ENCODE assay signal across 9 cellular contexts in genomic region chr17:48909796-48910195, GRCh38. TPM values are rescaled to one million over a fixed set of nuclear protein-coding genes. Genes with fewer than 3 reads are reported as not detected.
DNase-seq lines count a peak whose midpoint lies in the region; ATAC-seq, FAIRE-seq and TF ChIP-seq lines count a peak whose summit lies in the region.
"Had no signal": no experiment of that assay in that cellular context is flagged by ENCODE, and none has a peak within 500 bp of the region (broad histone marks: within the 10 kb centered on the region; RNA-seq: fewer than 3 reads in every experiment).

No MANE protein-coding gene starts in this region.

- TF ChIP-seq POLR2A in lower leg skin (IDR thresholded peaks at IDR 0.05): no peak

- H3K4me1 ChIP-seq in keratinocyte (ENCODE audit: control insufficient read depth, extremely low read depth, insufficient read depth, low read length) (peaks cover 18% of the 10 kb centered on the region), thoracic aorta (ENCODE audit: control insufficient read depth in 1 of 2, low read depth in 2 of 2) (peaks cover 22 to 33% of the 10 kb centered on the region in 2 donors)

- peaks cover 55% of the 10 kb centered on the region for H3K79me2 ChIP-seq in keratinocyte (ENCODE audit: control insufficient read depth, insufficient read depth, low read length)

- ATAC-seq in thoracic aorta (ENCODE audit: insufficient number of reproducible peaks, low FRiP score, low read depth) (no peak), HG02623 (IDR thresholded peaks at IDR 0.05; ENCODE audit: unreplicated experiment) (no peak)

- peak overlapping the region; percentile 76 to 88 (median 78) for H3K4me3 ChIP-seq in keratinocyte (ENCODE audit: control insufficient read depth in 2 of 3, extremely low read depth in 1 of 3, insufficient read depth in 2 of 3, low read depth in 1 of 3, low read length in 3 of 3)
- peak overlapping the region; percentile 72 for H3K4me3 ChIP-seq in thoracic aorta
- no peak overlapping the region for H3K4me3 ChIP-seq in lower leg skin (ENCODE audit: low read depth, poor library complexity, severe bottlenecking)

- 50 to 58% methylated on average over 4 of the region's 4 CpGs for WGBS in lower leg skin, 2 donors

- no peaks in the 10 kb centered on the region for H4K20me1 ChIP-seq in keratinocyte (ENCODE audit: control insufficient read depth, extremely low read depth, insufficient read depth, low read length)

- no peaks in the 10 kb centered on the region for H3K27me3 Mint-ChIP-seq in activated naive CD4-positive, alpha-beta T cell treated with anti-CD3 and anti-CD28 coated beads, Interleukin-2, amount 10 ng/mL, durations not matched to agents 7 days and 5 days

- dilution Hi-C loops in keratinocyte (cut with MboI; ENCODE audit: extremely low pct_ligation_motif_present, low sequenced_read_pairs): no loop called here

- peaks cover 18 to 30% of the 10 kb centered on the region in 2 experiments for H3K36me3 ChIP-seq in keratinocyte (ENCODE audit: control insufficient read depth in 2 of 2, extremely low read depth in 1 of 2, insufficient read depth in 2 of 2, low read length in 2 of 2)
- no peaks in the 10 kb centered on the region for H3K36me3 ChIP-seq in thoracic aorta

- intact Hi-C loops in lower leg skin (cut with DNase I; ENCODE audit: low total_unique reads): no loop called here

- peaks cover 63% of the 10 kb centered on the region for H3K4me1 Mint-ChIP-seq in activated naive CD4-positive, alpha-beta T cell treated with anti-CD3 and anti-CD28 coated beads, Interleukin-2, amount 10 ng/mL, durations not matched to agents 7 days and 5 days

- TF ChIP-seq CTCF in keratinocyte (optimal IDR thresholded peaks at IDR 0.05 in 1 of 3, IDR thresholded peaks at IDR 0.05 in 1 of 3, conservative IDR thresholded peaks at IDR 0.05 in 1 of 3; ENCODE audit: extremely low read depth in 1 of 3, insufficient read depth in 2 of 3, low read length in 3 of 3) (no peak), thoracic aorta (IDR thresholded peaks at IDR 0.05) (no peak), lower leg skin (IDR thresholded peaks at IDR 0.05) (no peak)

- FAIRE-seq in keratinocyte (lab: Jason Lieb, UNC): no peak

- no peak overlapping the region for H2AFZ ChIP-seq in keratinocyte (ENCODE audit: control insufficient read depth, low read length)

- no peaks in the 10 kb centered on the region for H3K9me1 ChIP-seq in keratinocyte (ENCODE audit: control insufficient read depth, extremely low read depth, insufficient read depth, low read length)

- H3K9me3 Mint-ChIP-seq in activated naive CD4-positive, alpha-beta T cell treated with anti-CD3 and anti-CD28 coated beads, Interleukin-2, amount 10 ng/mL, durations not matched to agents 7 days and 5 days: no peaks in the 10 kb centered on the region

- no peak for DNase-seq in activated naive CD4-positive, alpha-beta T cell treated with anti-CD3 and anti-CD28 coated beads, Interleukin-2, amount 10 ng/mL, durations not matched to agents 7 days and 5 days
- no peak for DNase-seq in activated naive CD4-positive, alpha-beta T cell (lab: John Stamatoyannopoulos, UW)
- DNase-seq in keratinocyte (ENCODE audit: low read depth, low spot score): no peak
- no peak for DNase-seq in thoracic aorta (ENCODE audit: low spot score)
- DNase-seq in DMS79 (lab: John Stamatoyannopoulos, UW): no peak
- DNase-seq in lower leg skin (ENCODE audit: low spot score in 2 of 2): no peak
- DNase-seq: DMS153 had no signal

- peak overlapping the region; percentile 98 for H3K4me3 Mint-ChIP-seq in activated naive CD4-positive, alpha-beta T cell treated with anti-CD3 and anti-CD28 coated beads, Interleukin-2, amount 10 ng/mL, durations not matched to agents 7 days and 5 days

- H3K27ac Mint-ChIP-seq in activated naive CD4-positive, alpha-beta T cell treated with anti-CD3 and anti-CD28 coated beads, Interleukin-2, amount 10 ng/mL, durations not matched to agents 7 days and 5 days: peak overlapping the region; percentile 35

- peak overlapping the region; percentile 91 for H3K9ac ChIP-seq in keratinocyte (ENCODE audit: control insufficient read depth, extremely low read depth, insufficient read depth, low read length)

- H3K9me3 ChIP-seq in keratinocyte (ENCODE audit: control insufficient read depth, low read depth, low read length) (no peaks in the 10 kb centered on the region), thoracic aorta (no peaks in the 10 kb centered on the region)

- H3K27me3 ChIP-seq in keratinocyte (ENCODE audit: control insufficient read depth, extremely low read depth, insufficient read depth, low read length) (no peaks in the 10 kb centered on the region), thoracic aorta (replicated peaks; ENCODE audit: insufficient read depth) (no peaks in the 10 kb centered on the region)

- H3K27ac ChIP-seq in angular gyrus (ENCODE audit: low read depth, low read length): peak overlapping the region; percentile 98
- H3K27ac ChIP-seq in keratinocyte (ENCODE audit: control insufficient read depth, insufficient read depth, low read length): peak overlapping the region; percentile 97
- no peak overlapping the region for H3K27ac ChIP-seq in thoracic aorta

- peak overlapping the region; percentile 97 for H3K4me2 ChIP-seq in keratinocyte (ENCODE audit: control insufficient read depth, extremely low read depth, insufficient read depth, low read depth, low read length)

- H3K36me3 Mint-ChIP-seq in activated naive CD4-positive, alpha-beta T cell treated with anti-CD3 and anti-CD28 coated beads, Interleukin-2, amount 10 ng/mL, durations not matched to agents 7 days and 5 days: peaks cover 36% of the 10 kb centered on the region

- CTCF ChIA-PET in activated naive CD4-positive, alpha-beta T cell treated with anti-CD3 and anti-CD28 coated beads, Interleukin-2, amount 10 ng/mL, durations not matched to agents 7 days and 5 days (lab: Charles Lee): interaction anchor here (0.6 to 1.1 kb wide), 3 partner anchors 16 to 1565 kb away, joined by 3 to 4 read pairs (median 3); no protein-coding TSS in a partner anchor

RNA-seq across cellular contexts. Expression of gene UBE2Z, which starts 1.6 kb away (rescaled TPM):
- polyA plus RNA-seq in keratinocyte: 132 to 163 TPM (median 140 TPM) in 3 replicates
- polyA plus RNA-seq in keratinocyte (2011; ENCODE audit: low read depth): 88.0 TPM
- polyA plus RNA-seq in keratinocyte (2011; cell fraction: cytosol; rRNA removed): 139 and 170 TPM in 2 replicates
- polyA plus RNA-seq in keratinocyte (2011; cell fraction: nucleus; rRNA removed): 191 and 193 TPM in 2 replicates
- 85.9 and 89.9 TPM in 2 replicates for polyA plus RNA-seq in keratinocyte (2012; ENCODE audit: low replicate concordance)
- polyA minus RNA-seq in keratinocyte: 113 to 192 TPM (median 147 TPM) in 3 replicates
- 125 TPM for polyA minus RNA-seq in keratinocyte (2011; cell fraction: cytosol; rRNA and poly(A)+ RNA removed)
- polyA minus RNA-seq in keratinocyte (2011; cell fraction: nucleus; rRNA and poly(A)+ RNA removed): 89.7 and 127 TPM in 2 replicates
- 10 to 100 TPM; 63.2 to 90.7 TPM for total RNA-seq in thoracic aorta
- 10 to 100 TPM; 60.0 to 66.7 (median 64.9) TPM for total RNA-seq in lower leg skin

RNA-seq across cellular contexts. Expression of gene ATP5MC1, which starts 17.2 kb away (rescaled TPM):
- polyA plus RNA-seq in keratinocyte: 299 to 434 TPM (median 355 TPM) in 3 replicates
- polyA plus RNA-seq in keratinocyte (2011; ENCODE audit: low read depth): 9.0 TPM
- 265 TPM in 2 replicates for polyA plus RNA-seq in keratinocyte (2011; cell fraction: cytosol; rRNA removed)
- 146 and 163 TPM in 2 replicates for polyA plus RNA-seq in keratinocyte (2011; cell fraction: nucleus; rRNA removed)
- 162 and 277 TPM in 2 replicates for polyA plus RNA-seq in keratinocyte (2012; ENCODE audit: low replicate concordance)
- 129 to 194 TPM (median 166 TPM) in 3 replicates for polyA minus RNA-seq in keratinocyte
- polyA minus RNA-seq in keratinocyte (2011; cell fraction: cytosol; rRNA and poly(A)+ RNA removed): 106 TPM
- 26.8 and 28.2 TPM in 2 replicates for polyA minus RNA-seq in keratinocyte (2011; cell fraction: nucleus; rRNA and poly(A)+ RNA removed)
- 10 to 100 TPM; 43.2 to 54.7 TPM for total RNA-seq in thoracic aorta
- 10 to 100 TPM; 58.0 to 94.2 (median 75.3) TPM for total RNA-seq in lower leg skin

RNA-seq across cellular contexts. Expression of gene SNF8, which starts 34.8 kb away (rescaled TPM):
- polyA plus RNA-seq in keratinocyte: 72.4 to 94.9 TPM (median 90.5 TPM) in 3 replicates
- 45.5 TPM for polyA plus RNA-seq in keratinocyte (2011; ENCODE audit: low read depth)
- 76.9 and 100 TPM in 2 replicates for polyA plus RNA-seq in keratinocyte (2011; cell fraction: cytosol; rRNA removed)
- polyA plus RNA-seq in keratinocyte (2011; cell fraction: nucleus; rRNA removed): 47.3 and 48.1 TPM in 2 replicates
- polyA plus RNA-seq in keratinocyte (2012; ENCODE audit: low replicate concordance): 39.4 and 97.8 TPM in 2 replicates
- 37.1 to 63.0 TPM (median 57.4 TPM) in 3 replicates for polyA minus RNA-seq in keratinocyte
- polyA minus RNA-seq in keratinocyte (2011; cell fraction: cytosol; rRNA and poly(A)+ RNA removed): 45.3 TPM
- polyA minus RNA-seq in keratinocyte (2011; cell fraction: nucleus; rRNA and poly(A)+ RNA removed): 9.9 and 16.8 TPM in 2 replicates
- total RNA-seq in thoracic aorta (100 to 1,000 TPM; 118 to 121 TPM), lower leg skin (10 to 100 TPM; 45.5 to 88.7 (median 80.3) TPM)

RNA-seq across cellular contexts. Expression of gene GIP, which starts 58.6 kb away (rescaled TPM):
- polyA plus RNA-seq in keratinocyte: not detected in 3 replicates
- not detected for polyA plus RNA-seq in keratinocyte (2011; ENCODE audit: low read depth)
- polyA plus RNA-seq in keratinocyte (2011; cell fraction: cytosol; rRNA removed): not detected in 2 replicates
- not detected in 2 replicates for polyA plus RNA-seq in keratinocyte (2011; cell fraction: nucleus; rRNA removed)
- not detected in 2 replicates for polyA plus RNA-seq in keratinocyte (2012; ENCODE audit: low replicate concordance)
- polyA minus RNA-seq in keratinocyte: not detected in 3 replicates
- polyA minus RNA-seq in keratinocyte (2011; cell fraction: cytosol; rRNA and poly(A)+ RNA removed): not detected
- polyA minus RNA-seq in keratinocyte (2011; cell fraction: nucleus; rRNA and poly(A)+ RNA removed): not detected in 2 replicates
- total RNA-seq in thoracic aorta (not detected), lower leg skin (not detected)

Comparison
In these comparisons a context has a peak if more than half of its experiments do, and no peak if none do; other contexts are left out.
1. H3K27ac ChIP-seq: peak in angular gyrus (single experiment) and keratinocyte (single experiment); none in thoracic aorta (0 of 2).